ENCODE assay signal across 28 cellular contexts in genomic region chr1:81584398-81584797, GRCh38.
"Had no signal": no experiment of that assay in that cellular context is flagged by ENCODE, and none has a peak within 500 bp of the region (broad histone marks: within the 10 kb centered on the region; RNA-seq: fewer than 3 reads in every experiment).

No MANE protein-coding gene starts in this region.

- H3K27ac ChIP-seq: adrenal gland, brain microvascular endothelial cell, colonic mucosa, ovary, prostate gland, SK-N-MC, skin epidermis, thyroid gland had no signal

- H3K4me1 Mint-ChIP-seq: activated naive CD8-positive, alpha-beta T cell treated with anti-CD3 and anti-CD28 coated beads for 36 hours; stimulated activated effector memory CD8-positive, alpha-beta T cell treated with anti-CD3 and anti-CD28 coated beads, Interleukin-12 subunit alpha, Interleukin-12 subunit beta, amount 100 ng/mL, for 72 hours; stimulated activated naive CD8-positive, alpha-beta T cell treated with anti-CD3 and anti-CD28 coated beads, Interleukin-15, amount 100 ng/mL, for 72 hours had no signal

- H3K9me3 Mint-ChIP-seq: activated naive CD8-positive, alpha-beta T cell treated with anti-CD3 and anti-CD28 coated beads for 36 hours; nephron progenitor cell had no signal

- H3K27ac Mint-ChIP-seq: activated naive CD8-positive, alpha-beta T cell treated with anti-CD3 and anti-CD28 coated beads for 36 hours; nephron progenitor cell; stimulated activated effector memory CD8-positive, alpha-beta T cell treated with anti-CD3 and anti-CD28 coated beads, Interleukin-12 subunit alpha, Interleukin-12 subunit beta, amount 100 ng/mL, for 72 hours; stimulated activated naive CD8-positive, alpha-beta T cell treated with anti-CD3 and anti-CD28 coated beads, Interleukin-15, amount 100 ng/mL, for 72 hours had no signal

- H3K4me3 ChIP-seq: adrenal gland, colonic mucosa, lung, ovary, prostate gland, SK-N-MC, skin epidermis, thyroid gland had no signal

- H3K9me3 ChIP-seq: adrenal gland, colonic mucosa, ovary, prostate gland, thyroid gland had no signal

- DNase-seq: activated CD4-positive, alpha-beta T cell treated with anti-CD3 and anti-CD28 coated beads for 4 hours; activated CD4-positive, alpha-beta T cell treated with anti-CD3 and anti-CD28 coated beads, Interleukin-2, amount 50 U/mL, for 48 hours; activated CD8-positive, alpha-beta memory T cell treated with anti-CD3 and anti-CD28 coated beads for 24 hours; activated effector memory CD4-positive, alpha-beta T cell treated with Interleukin-2 at 50 U/mL for 16 hours; activated naive CD4-positive, alpha-beta T cell treated with Interleukin-2 at 50 U/mL for 16 hours; activated naive CD8-positive, alpha-beta T cell treated with anti-CD3 and anti-CD28 coated beads for 36 hours; adrenal gland; aorta; brain microvascular endothelial cell; central memory CD4-positive, alpha-beta T cell; colonic mucosa; effector memory CD4-positive, alpha-beta T cell; erythroblast; hippocampal formation; nephron progenitor cell; ovary; retina; stimulated activated CD4-positive, alpha-beta T cell treated with anti-CD3 and anti-CD28 coated beads, Interleukin-4, amount 100 ng/mL, for 24 hours; stimulated activated naive CD8-positive, alpha-beta T cell treated with anti-CD3 and anti-CD28 coated beads, Interleukin-15, amount 100 ng/mL, for 72 hours; substantia nigra; thyroid gland had no signal

- H3K36me3 Mint-ChIP-seq: activated naive CD8-positive, alpha-beta T cell treated with anti-CD3 and anti-CD28 coated beads for 36 hours; stimulated activated effector memory CD8-positive, alpha-beta T cell treated with anti-CD3 and anti-CD28 coated beads, Interleukin-12 subunit alpha, Interleukin-12 subunit beta, amount 100 ng/mL, for 72 hours had no signal

- FAIRE-seq: frontal cortex had no signal

- ATAC-seq: sciatic nerve; stimulated activated effector memory CD8-positive, alpha-beta T cell treated with anti-CD3 and anti-CD28 coated beads, Interleukin-12 subunit alpha, Interleukin-12 subunit beta, amount 100 ng/mL, for 72 hours; stimulated activated naive CD8-positive, alpha-beta T cell treated with anti-CD3 and anti-CD28 coated beads, Interleukin-15, amount 100 ng/mL, for 72 hours had no signal

- H3K27me3 Mint-ChIP-seq: activated naive CD8-positive, alpha-beta T cell treated with anti-CD3 and anti-CD28 coated beads for 36 hours had no signal

- H3K36me3 ChIP-seq: adrenal gland, brain microvascular endothelial cell, colonic mucosa, ovary, prostate gland, thyroid gland had no signal

- H3K27me3 ChIP-seq: adrenal gland, brain microvascular endothelial cell, colonic mucosa, ovary, thyroid gland had no signal

- H3K4me1 ChIP-seq: adrenal gland, colonic mucosa, prostate gland had no signal

- H3K4me3 Mint-ChIP-seq: activated naive CD8-positive, alpha-beta T cell treated with anti-CD3 and anti-CD28 coated beads for 36 hours; nephron progenitor cell; stimulated activated effector memory CD8-positive, alpha-beta T cell treated with anti-CD3 and anti-CD28 coated beads, Interleukin-12 subunit alpha, Interleukin-12 subunit beta, amount 100 ng/mL, for 72 hours; stimulated activated naive CD8-positive, alpha-beta T cell treated with anti-CD3 and anti-CD28 coated beads, Interleukin-15, amount 100 ng/mL, for 72 hours had no signal
